ENCODE assay signal across 22 cellular contexts in the genomic region with DNA sequence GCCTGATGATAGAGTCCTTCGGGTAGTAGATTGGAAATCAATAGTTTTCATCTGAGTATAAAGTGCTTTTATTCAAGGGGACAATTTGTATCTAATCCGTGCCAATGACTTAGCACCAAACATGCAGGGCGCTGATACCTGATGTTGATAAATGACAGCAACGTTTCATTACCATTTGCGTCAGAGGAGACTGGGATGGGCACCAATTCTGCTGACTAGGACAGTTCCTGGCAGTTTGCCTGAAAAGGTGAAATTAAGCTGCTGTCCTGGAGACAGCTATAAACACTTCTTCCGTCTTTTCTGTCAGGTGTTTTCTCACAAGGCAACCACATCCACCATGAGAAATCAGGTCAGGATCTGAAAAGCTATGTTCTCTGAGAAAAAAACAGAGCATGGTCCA.
"Had no signal": no experiment of that assay in that cellular context is flagged by ENCODE, and none has a peak within 500 bp of the region (broad histone marks: within the 10 kb centered on the region; RNA-seq: fewer than 3 reads in every experiment).

No MANE protein-coding gene starts in this region.

- H3K36me3 ChIP-seq: left lung, ovary, sigmoid colon, thoracic aorta had no signal

- H3K9me3 Mint-ChIP-seq: endodermal cell had no signal

- H3K4me3 ChIP-seq: left lung, lung, ovary, sigmoid colon, thoracic aorta had no signal

- H3K27ac Mint-ChIP-seq: activated B cell treated with CpG ODN at 0.5 μM for 24 hours; activated CD8-positive, alpha-beta memory T cell treated with anti-CD3 and anti-CD28 coated beads, Interleukin-2, amount 10 ng/mL, durations not matched to agents 7 days and 5 days; activated CD8-positive, alpha-beta T cell treated with anti-CD3 and anti-CD28 coated beads, Interleukin-2, amount 10 ng/mL, durations not matched to agents 7 days and 5 days; activated naive CD4-positive, alpha-beta T cell treated with anti-CD3 and anti-CD28 coated beads, Interleukin-2, amount 50 U/mL, for 72 hours; activated T-cell treated with anti-CD3 and anti-CD28 coated beads, Interleukin-2, amount 50 U/mL, for 72 hours; dendritic cell treated with granulocyte-macrophage colony-stimulating factor and Interleukin-4, amounts not matched to agents 40 ng/mL and 50 ng/mL, for 4 days; endodermal cell; natural killer cell; progenitor cell of endocrine pancreas; stimulated activated effector memory CD8-positive, alpha-beta T cell treated with anti-CD3 and anti-CD28 coated beads, Interleukin-12 subunit alpha, Interleukin-12 subunit beta, amount 100 ng/mL, for 72 hours; stimulated activated naive CD8-positive, alpha-beta T cell treated with anti-CD3 and anti-CD28 coated beads, Interleukin-15, Interleukin-2, amounts not matched to agents 100 ng/mL and 50 ng/mL, for 24 hours had no signal

- H3K9me3 ChIP-seq: left lung, ovary, thoracic aorta had no signal

- H3K4me3 Mint-ChIP-seq: activated B cell treated with CpG ODN at 0.5 μM for 24 hours; activated CD8-positive, alpha-beta memory T cell treated with anti-CD3 and anti-CD28 coated beads, Interleukin-2, amount 10 ng/mL, durations not matched to agents 7 days and 5 days; activated CD8-positive, alpha-beta T cell treated with anti-CD3 and anti-CD28 coated beads, Interleukin-2, amount 10 ng/mL, durations not matched to agents 7 days and 5 days; activated T-cell treated with anti-CD3 and anti-CD28 coated beads, Interleukin-2, amount 50 U/mL, for 72 hours; central memory CD8-positive, alpha-beta T cell; dendritic cell treated with granulocyte-macrophage colony-stimulating factor and Interleukin-4, amounts not matched to agents 40 ng/mL and 50 ng/mL, for 4 days; endodermal cell; natural killer cell; stimulated activated effector memory CD8-positive, alpha-beta T cell treated with anti-CD3 and anti-CD28 coated beads, Interleukin-12 subunit alpha, Interleukin-12 subunit beta, amount 100 ng/mL, for 72 hours; stimulated activated naive CD8-positive, alpha-beta T cell treated with anti-CD3 and anti-CD28 coated beads, Interleukin-15, Interleukin-2, amounts not matched to agents 100 ng/mL and 50 ng/mL, for 24 hours had no signal

- H3K27me3 ChIP-seq: ovary, sigmoid colon had no signal

- H3K4me1 Mint-ChIP-seq: activated B cell treated with CpG ODN at 0.5 μM for 24 hours; activated CD8-positive, alpha-beta memory T cell treated with anti-CD3 and anti-CD28 coated beads, Interleukin-2, amount 10 ng/mL, durations not matched to agents 7 days and 5 days; central memory CD8-positive, alpha-beta T cell; natural killer cell; stimulated activated effector memory CD8-positive, alpha-beta T cell treated with anti-CD3 and anti-CD28 coated beads, Interleukin-12 subunit alpha, Interleukin-12 subunit beta, amount 100 ng/mL, for 72 hours had no signal

- H3K4me1 ChIP-seq: left lung, sigmoid colon had no signal

- H3K27me3 Mint-ChIP-seq: activated B cell treated with CpG ODN at 0.5 μM for 24 hours; activated CD8-positive, alpha-beta memory T cell treated with anti-CD3 and anti-CD28 coated beads, Interleukin-2, amount 10 ng/mL, durations not matched to agents 7 days and 5 days; central memory CD8-positive, alpha-beta T cell; dendritic cell treated with granulocyte-macrophage colony-stimulating factor and Interleukin-4, amounts not matched to agents 40 ng/mL and 50 ng/mL, for 4 days; stimulated activated naive CD8-positive, alpha-beta T cell treated with anti-CD3 and anti-CD28 coated beads, Interleukin-15, Interleukin-2, amounts not matched to agents 100 ng/mL and 50 ng/mL, for 24 hours had no signal

- DNase-seq: activated B cell treated with CpG ODN at 0.5 μM for 24 hours; activated CD8-positive, alpha-beta memory T cell treated with anti-CD3 and anti-CD28 coated beads, Interleukin-2, amount 10 ng/mL, durations not matched to agents 7 days and 5 days; activated CD8-positive, alpha-beta T cell treated with anti-CD3 and anti-CD28 coated beads, Interleukin-2, amount 10 ng/mL, durations not matched to agents 7 days and 5 days; activated naive CD4-positive, alpha-beta T cell; activated T-cell treated with anti-CD3 and anti-CD28 coated beads, Interleukin-2, amount 50 U/mL, for 72 hours; endodermal cell; left lung; mesendoderm; natural killer cell; ovary; sigmoid colon; small intestine; stimulated activated CD4-positive, alpha-beta T cell treated with anti-CD3 and anti-CD28 coated beads, Interleukin-4, amount 100 ng/mL, for 24 hours; trophoblast cell had no signal

- H3K36me3 Mint-ChIP-seq: activated CD8-positive, alpha-beta memory T cell treated with anti-CD3 and anti-CD28 coated beads, Interleukin-2, amount 10 ng/mL, durations not matched to agents 7 days and 5 days; activated naive CD4-positive, alpha-beta T cell treated with anti-CD3 and anti-CD28 coated beads, Interleukin-2, amount 50 U/mL, for 72 hours; natural killer cell; stimulated activated effector memory CD8-positive, alpha-beta T cell treated with anti-CD3 and anti-CD28 coated beads, Interleukin-12 subunit alpha, Interleukin-12 subunit beta, amount 100 ng/mL, for 72 hours had no signal

- H3K27ac ChIP-seq: left lung, ovary, sigmoid colon, thoracic aorta had no signal

- ATAC-seq: activated CD8-positive, alpha-beta memory T cell treated with anti-CD3 and anti-CD28 coated beads, Interleukin-2, amount 10 ng/mL, durations not matched to agents 7 days and 5 days; activated CD8-positive, alpha-beta T cell treated with anti-CD3 and anti-CD28 coated beads, Interleukin-2, amount 10 ng/mL, durations not matched to agents 7 days and 5 days; activated naive CD4-positive, alpha-beta T cell treated with anti-CD3 and anti-CD28 coated beads, Interleukin-2, amount 50 U/mL, for 72 hours; activated T-cell treated with anti-CD3 and anti-CD28 coated beads, Interleukin-2, amount 50 U/mL, for 72 hours; left lung; natural killer cell; stimulated activated effector memory CD8-positive, alpha-beta T cell treated with anti-CD3 and anti-CD28 coated beads, Interleukin-12 subunit alpha, Interleukin-12 subunit beta, amount 100 ng/mL, for 72 hours had no signal
